28 cellular contexts compared by ENCODE assay signal in the genomic region with DNA sequence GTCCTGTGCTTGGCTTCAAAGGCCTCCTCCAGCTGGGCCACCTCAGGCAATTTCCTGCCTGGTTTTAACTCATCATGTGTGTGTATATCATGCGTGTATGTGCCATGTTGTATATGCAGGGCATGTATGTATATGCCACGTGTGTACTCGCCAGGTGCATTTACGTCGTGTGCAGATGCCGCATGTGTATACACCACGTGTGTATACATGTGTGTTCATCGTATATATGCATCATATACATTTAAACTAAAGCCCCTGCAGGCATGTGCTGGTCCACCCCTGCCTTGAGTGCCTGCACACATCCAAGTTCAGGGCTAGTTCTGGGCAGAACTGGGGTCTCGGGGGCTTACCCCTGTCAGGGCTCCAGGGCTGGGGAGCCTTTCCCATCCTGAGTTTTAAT. TPM values are rescaled to one million over a fixed set of nuclear protein-coding genes. Genes with fewer than 3 reads are reported as not detected.
"Had no signal": no experiment of that assay in that cellular context is flagged by ENCODE, and none has a peak within 500 bp of the region (broad histone marks: within the 10 kb centered on the region; RNA-seq: fewer than 3 reads in every experiment).

No MANE protein-coding gene starts in this region.

- ATAC-seq: activated CD8-positive, alpha-beta T cell treated with anti-CD3 and anti-CD28 coated beads for 36 hours; activated naive CD8-positive, alpha-beta T cell treated with anti-CD3 and anti-CD28 coated beads, Interleukin-2, amount 50 U/mL, for 24 hours; body of pancreas; effector memory CD8-positive, alpha-beta T cell; foreskin keratinocyte; gastrocnemius medialis; WTC11 had no signal

- DNase-seq: activated CD4-positive, alpha-beta T cell treated with anti-CD3 and anti-CD28 coated beads for 48 hours; activated CD4-positive, alpha-beta T cell treated with anti-CD3 and anti-CD28 coated beads, Interleukin-2, amount 50 U/mL, for 1 hour; activated CD4-positive, alpha-beta T cell treated with anti-CD3 and anti-CD28 coated beads, Interleukin-2, amount 50 U/mL, for 48 hours; activated CD8-positive, alpha-beta memory T cell treated with anti-CD3 and anti-CD28 coated beads for 24 hours; activated CD8-positive, alpha-beta T cell treated with anti-CD3 and anti-CD28 coated beads for 36 hours; activated effector memory CD4-positive, alpha-beta T cell treated with anti-CD3 and anti-CD28 coated beads, Interleukin-2, amount 50 U/mL, for 16 hours; activated naive CD4-positive, alpha-beta T cell treated with anti-CD3 and anti-CD28 coated beads for 36 hours; activated naive CD8-positive, alpha-beta T cell treated with anti-CD3 and anti-CD28 coated beads for 36 hours; activated naive CD8-positive, alpha-beta T cell treated with anti-CD3 and anti-CD28 coated beads, Interleukin-2, amount 50 U/mL, for 24 hours; activated T-cell treated with anti-CD3 and anti-CD28 coated beads, Interleukin-2, amount 50 U/mL, for 1 hour; activated T-cell treated with anti-CD3 and anti-CD28 coated beads, Interleukin-2, amount 50 U/mL, for 48 hours; adrenal gland; amygdala; caudate nucleus; cortex of kidney; dermis blood vessel endothelial cell; effector CD4-positive, alpha-beta T cell; effector memory CD8-positive, alpha-beta T cell; erythroblast; foreskin keratinocyte; gastrocnemius medialis; T-helper 2 cell had no signal

- H3K27ac ChIP-seq: adrenal gland, body of pancreas, esophagus muscularis mucosa, foreskin keratinocyte, gastrocnemius medialis had no signal

RNA-seq across cellular contexts. Expression of a gene that starts 54.0 kb away (rescaled TPM):
- total RNA-seq: activated CD8-positive, alpha-beta T cell treated with anti-CD3 and anti-CD28 coated beads for 36 hours; activated naive CD4-positive, alpha-beta T cell treated with anti-CD3 and anti-CD28 coated beads for 36 hours; activated naive CD8-positive, alpha-beta T cell treated with anti-CD3 and anti-CD28 coated beads for 36 hours; activated T-helper 1 cell treated with anti-CD3 and anti-CD28 coated beads, Interleukin-12 subunit alpha, Interleukin-12 subunit beta, Interleukin-2, Interleukin-4 antibody, amounts not matched to agents 30 ng/mL and 10 ng/mL and 1 ng/mL, durations not matched to agents 14 hours and 24 hours and 36 hours; activated T-helper 2 cell treated with anti-CD3 and anti-CD28 coated beads, Interferon-gamma antibody, Interleukin-2, Interleukin-4, amounts not matched to agents 10 μg/mL and 5 μg/mL and 100 μg/mL, durations not matched to agents 14 hours and 24 hours and 36 hours; dermis blood vessel endothelial cell; T-helper 1 cell treated with Interleukin-12 subunit alpha and Interleukin-12 subunit beta and Interleukin-4 antibody, amounts not matched to agents 30 ng/mL and 1 ng/mL, for 36 hours had no signal
